ENCODE assay signal across 8 cellular contexts in the genomic region with DNA sequence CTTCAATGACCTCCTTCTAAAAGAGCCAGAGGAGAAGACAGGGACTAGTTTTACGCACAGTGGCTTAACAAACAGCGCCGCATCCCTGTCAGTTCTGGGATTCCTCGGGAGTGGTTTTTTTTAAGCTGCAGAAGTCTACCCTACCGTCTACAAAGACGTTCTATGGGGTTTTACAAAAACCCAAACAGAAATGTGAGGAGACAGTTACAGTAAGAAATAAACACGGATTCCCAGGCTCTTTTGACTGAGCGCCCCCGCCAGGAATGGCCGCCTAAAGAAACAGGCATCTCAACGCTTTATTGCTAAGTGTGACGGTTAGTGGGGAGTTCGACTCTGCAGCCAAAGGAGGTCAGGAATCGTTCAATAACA. TPM values are rescaled to one million over a fixed set of nuclear protein-coding genes. Genes with fewer than 3 reads are reported as not detected.
DNase-seq lines count a peak whose midpoint lies in the region; ATAC-seq and TF ChIP-seq lines count a peak whose summit lies in the region.

No MANE protein-coding gene starts in this region.

- DNase-seq in CMK (ENCODE audit: low read depth), result peak; percentile 25
- peak; percentile 53 for DNase-seq in NCI-H2227 treated with DMSO at 0.1 percent for 48 hours (lab: John Stamatoyannopoulos, UW)
- peak in 2 of 4 donors; percentile 13 to 14 for DNase-seq in body of pancreas
- DNase-seq in skeletal muscle cell (ENCODE audit: low read depth), result peak; percentile 16
- no peak for DNase-seq in activated CD8-positive, alpha-beta memory T cell treated with anti-CD3 and anti-CD28 coated beads, Interleukin-2, amount 50 U/mL, for 48 hours

- H3K27me3 ChIP-seq in body of pancreas (no peaks in the 10 kb centered on the region), iPS-18a (ENCODE audit: control insufficient read depth, insufficient read depth, low read length) (no peaks in the 10 kb centered on the region)

- no peak for TF ChIP-seq POLR2A in body of pancreas (IDR thresholded peaks at IDR 0.05)

- 0 to 1% methylated on average over 14 of the region's 14 CpGs for WGBS in body of pancreas, 2 donors

- ATAC-seq in GM18519 (IDR thresholded peaks at IDR 0.05; ENCODE audit: low FRiP score, unreplicated experiment) (peak; percentile 6), HG03039 (IDR thresholded peaks at IDR 0.05; ENCODE audit: unreplicated experiment) (peak; percentile 16), body of pancreas (peak; percentile 11)

- H3K36me3 ChIP-seq in body of pancreas (replicated peaks in 1 of 2; ENCODE audit: insufficient read depth in 1 of 2, low read depth in 2 of 2) (peaks cover 12 to 17% of the 10 kb centered on the region in 2 donors), iPS-18a (ENCODE audit: control insufficient read depth, low read depth, low read length) (peaks cover 37% of the 10 kb centered on the region)

- H3K4me1 ChIP-seq in body of pancreas (peaks cover 26% of the 10 kb centered on the region), iPS-18a (ENCODE audit: control insufficient read depth, low read depth, low read length) (peaks cover 4% of the 10 kb centered on the region)

- H3K4me3 ChIP-seq in body of pancreas (peak overlapping the region; percentile 69 to 96), iPS-18a (ENCODE audit: low read length) (peak overlapping the region; percentile 99), skeletal muscle cell (ENCODE audit: low read depth, low read length) (peak overlapping the region; percentile 86)

- intact Hi-C loops in body of pancreas (cut with DNase I), result no loop called here

- H3K27ac ChIP-seq in body of pancreas, result peak overlapping the region in 2 of 4 donors; percentile 51 to 60
- peak overlapping the region; percentile 87 for H3K27ac ChIP-seq in iPS-18a (ENCODE audit: low read length)

- no peaks in the 10 kb centered on the region for H3K9me3 ChIP-seq in body of pancreas
- no peaks in the 10 kb centered on the region for H3K9me3 ChIP-seq in iPS-18a (ENCODE audit: control insufficient read depth, low read depth, low read length)

- peak overlapping the region; percentile 94 for H3K9ac ChIP-seq in iPS-18a (ENCODE audit: low read length)

- peak in 1 of 7 experiments; percentile 13 for TF ChIP-seq CTCF in body of pancreas (IDR thresholded peaks at IDR 0.05)

RNA-seq across cellular contexts. Expression of a gene that starts 0.5 kb away (rescaled TPM):
- total RNA-seq in body of pancreas, result 1 to 10 TPM; 2.9 to 5.3 TPM

RNA-seq across cellular contexts. Expression of a gene that starts 0.6 kb away (rescaled TPM):
- total RNA-seq in body of pancreas, result 10 to 100 TPM; 69.2 to 96.2 TPM

RNA-seq across cellular contexts. Expression of a gene that starts 53.6 kb away (rescaled TPM):
- total RNA-seq in body of pancreas, result 10 to 100 TPM; 23.1 to 40.9 TPM
